Comparison of ENCODE assay signal across 1 cellular context in genomic region chr9:34519321-34520020, GRCh38.
TF ChIP-seq lines count a peak whose summit lies in the region.

No MANE protein-coding gene starts in this region.

TF ChIP-seq in H1, 55 proteins besides CTCF, POLR2A, EP300 and RAD21:
- TF ChIP-seq MAX (IDR thresholded peaks at IDR 0.05), result no peak
- TF ChIP-seq RBBP5 (IDR thresholded peaks at IDR 0.05; ENCODE audit: borderline replicate concordance, low read depth, low read length), result no peak
- no peak for TF ChIP-seq POLR2AphosphoS5 (IDR thresholded peaks at IDR 0.05; ENCODE audit: low read depth, low read length)
- TF ChIP-seq CEBPB (IDR thresholded peaks at IDR 0.05; ENCODE audit: low read depth, low read length), result no peak
- no peak for TF ChIP-seq ZNF274 (IDR thresholded peaks at IDR 0.05; ENCODE audit: borderline replicate concordance, extremely low read depth, low read length)
TF ChIP-seq in H1: peak in this region for 0.
